Comparison of ENCODE assay signal across 28 cellular contexts in genomic region chr20:35254448-35254999, GRCh38. TPM values are rescaled to one million over a fixed set of nuclear protein-coding genes. Genes with fewer than 3 reads are reported as not detected.
"Had no signal": no experiment of that assay in that cellular context is flagged by ENCODE, and none has a peak within 500 bp of the region (broad histone marks: within the 10 kb centered on the region; RNA-seq: fewer than 3 reads in every experiment).

No MANE protein-coding gene starts in this region.

- H3K4me3 Mint-ChIP-seq: activated B cell treated with CpG ODN at 0.5 μM for 24 hours; activated CD4-positive, alpha-beta memory T cell treated with anti-CD3 and anti-CD28 coated beads for 36 hours; activated CD4-positive, alpha-beta T cell treated with anti-CD3 and anti-CD28 coated beads for 36 hours; activated naive CD4-positive, alpha-beta T cell treated with anti-CD3 and anti-CD28 coated beads, Interleukin-2, amount 50 U/mL, for 24 hours; brain; dendritic cell treated with granulocyte-macrophage colony-stimulating factor and Interleukin-4, amounts not matched to agents 40 ng/mL and 50 ng/mL, for 4 days; mesothelial cell of epicardium; nephron progenitor cell; stimulated activated naive B cell treated with anti-CD40 and anti-IgM and Interleukin-4, amounts not matched to agents 10 μg/mL and 1 μg/mL and 100 μg/mL, for 72 hours; T-helper 1 cell treated with Interleukin-12 subunit alpha and Interleukin-12 subunit beta and Interleukin-4 antibody, amounts not matched to agents 30 μg/mL and 1 μg/mL, for 36 hours had no signal

- DNase-seq: activated B cell treated with CpG ODN at 0.5 μM for 24 hours; activated CD4-positive, alpha-beta memory T cell treated with anti-CD3 and anti-CD28 coated beads for 36 hours; activated CD4-positive, alpha-beta T cell treated with anti-CD3 and anti-CD28 coated beads for 36 hours; activated gamma-delta T cell treated with Interleukin-2 at 50 U/mL for 16 hours; activated T-cell treated with anti-CD3 and anti-CD28 coated beads, Interleukin-2, amount 50 U/mL, for 1 hour; anterior cingulate cortex; effector CD4-positive, alpha-beta T cell; erythroblast; foreskin keratinocyte; hippocampal formation; left ventricle myocardium superior; mammary epithelial cell; nephron progenitor cell; sigmoid colon; stimulated activated CD4-positive, alpha-beta T cell treated with anti-CD3 and anti-CD28 coated beads, Interleukin-15, amount 100 ng/mL, for 24 hours; stimulated activated naive B cell treated with anti-CD40 and anti-IgM and Interleukin-4, amounts not matched to agents 10 μg/mL and 1 μg/mL and 100 μg/mL, for 72 hours; transverse colon; uterus had no signal

- H3K4me1 ChIP-seq: foreskin keratinocyte had no signal

- H3K9me3 Mint-ChIP-seq: activated B cell treated with CpG ODN at 0.5 μM for 24 hours; activated CD4-positive, alpha-beta memory T cell treated with anti-CD3 and anti-CD28 coated beads for 36 hours; activated naive CD4-positive, alpha-beta T cell treated with anti-CD3 and anti-CD28 coated beads, Interleukin-2, amount 50 U/mL, for 24 hours; brain; dendritic cell treated with granulocyte-macrophage colony-stimulating factor and Interleukin-4, amounts not matched to agents 40 ng/mL and 50 ng/mL, for 4 days; mesothelial cell of epicardium; nephron progenitor cell; stimulated activated naive B cell treated with anti-CD40 and anti-IgM and Interleukin-4, amounts not matched to agents 10 μg/mL and 1 μg/mL and 100 μg/mL, for 72 hours; T-helper 1 cell treated with Interleukin-12 subunit alpha and Interleukin-12 subunit beta and Interleukin-4 antibody, amounts not matched to agents 30 μg/mL and 1 μg/mL, for 36 hours had no signal

- H3K27me3 Mint-ChIP-seq: activated B cell treated with CpG ODN at 0.5 μM for 24 hours; activated CD4-positive, alpha-beta memory T cell treated with anti-CD3 and anti-CD28 coated beads for 36 hours; activated CD4-positive, alpha-beta T cell treated with anti-CD3 and anti-CD28 coated beads for 36 hours; activated naive CD4-positive, alpha-beta T cell treated with anti-CD3 and anti-CD28 coated beads, Interleukin-2, amount 50 U/mL, for 24 hours; dendritic cell treated with granulocyte-macrophage colony-stimulating factor and Interleukin-4, amounts not matched to agents 40 ng/mL and 50 ng/mL, for 4 days; stimulated activated naive B cell treated with anti-CD40 and anti-IgM and Interleukin-4, amounts not matched to agents 10 μg/mL and 1 μg/mL and 100 μg/mL, for 72 hours had no signal

- H3K9me3 ChIP-seq: sigmoid colon, transverse colon, uterus had no signal

- H3K4me3 ChIP-seq: sigmoid colon, smooth muscle cell, transverse colon, uterus had no signal

- H3K27me3 ChIP-seq: foreskin keratinocyte, sigmoid colon, transverse colon, uterus had no signal

- ATAC-seq: activated CD4-positive, alpha-beta T cell treated with anti-CD3 and anti-CD28 coated beads for 36 hours; foreskin keratinocyte; left ventricle myocardium superior; stimulated activated naive B cell treated with anti-CD40 and anti-IgM and Interleukin-4, amounts not matched to agents 10 μg/mL and 1 μg/mL and 100 μg/mL, for 72 hours had no signal

- H3K27ac ChIP-seq: foreskin keratinocyte, parathyroid adenoma, sigmoid colon, transverse colon, uterus had no signal

- H3K36me3 Mint-ChIP-seq: activated CD4-positive, alpha-beta memory T cell treated with anti-CD3 and anti-CD28 coated beads for 36 hours had no signal

- H3K4me1 Mint-ChIP-seq: brain had no signal

- H3K36me3 ChIP-seq: transverse colon, uterus had no signal

- H3K27ac Mint-ChIP-seq: activated B cell treated with CpG ODN at 0.5 μM for 24 hours; activated CD4-positive, alpha-beta memory T cell treated with anti-CD3 and anti-CD28 coated beads for 36 hours; activated CD4-positive, alpha-beta T cell treated with anti-CD3 and anti-CD28 coated beads for 36 hours; activated naive CD4-positive, alpha-beta T cell treated with anti-CD3 and anti-CD28 coated beads, Interleukin-2, amount 50 U/mL, for 24 hours; brain; dendritic cell treated with granulocyte-macrophage colony-stimulating factor and Interleukin-4, amounts not matched to agents 40 ng/mL and 50 ng/mL, for 4 days; mesothelial cell of epicardium; nephron progenitor cell had no signal

RNA-seq across cellular contexts. Expression of gene MMP24, which starts 28.0 kb away (rescaled TPM):
- total RNA-seq: activated B cell treated with CpG ODN at 0.5 μM for 24 hours; activated CD4-positive, alpha-beta memory T cell treated with anti-CD3 and anti-CD28 coated beads for 36 hours; activated CD4-positive, alpha-beta T cell treated with anti-CD3 and anti-CD28 coated beads for 36 hours had no signal

RNA-seq across cellular contexts. Expression of gene FAM83C, which starts 37.7 kb away (rescaled TPM):
- total RNA-seq: activated B cell treated with CpG ODN at 0.5 μM for 24 hours; activated CD4-positive, alpha-beta memory T cell treated with anti-CD3 and anti-CD28 coated beads for 36 hours; activated CD4-positive, alpha-beta T cell treated with anti-CD3 and anti-CD28 coated beads for 36 hours; cardiac septum; fibroblast of lung; left ventricle myocardium superior; mammary epithelial cell; mesothelial cell of epicardium; sigmoid colon; temporal lobe; uterus had no signal
- polyA plus RNA-seq: mammary epithelial cell, smooth muscle cell had no signal
